ENCODE assay signal across 9 cellular contexts in the genomic region with DNA sequence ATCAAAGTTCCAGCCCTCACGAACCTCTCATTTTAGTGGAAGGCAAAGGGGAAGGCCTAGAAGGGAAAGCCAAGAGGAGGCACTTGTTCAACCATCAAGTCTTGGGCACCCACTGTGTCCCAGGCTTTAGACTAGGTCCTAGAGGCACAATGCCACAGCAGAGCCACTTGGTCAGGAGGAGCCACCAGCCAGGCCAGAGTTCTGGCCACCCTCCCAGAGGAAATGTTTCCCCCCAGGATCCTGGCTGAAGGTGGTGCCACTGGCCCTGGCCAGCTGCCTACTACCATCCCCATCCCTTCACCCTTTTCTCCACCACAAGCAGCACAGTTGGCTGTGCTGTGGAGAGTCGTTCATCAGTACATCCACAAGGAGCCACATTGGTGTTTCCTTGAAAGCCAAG. TPM values are rescaled to one million over a fixed set of nuclear protein-coding genes. Genes with fewer than 3 reads are reported as not detected.
"Had no signal": no experiment of that assay in that cellular context is flagged by ENCODE, and none has a peak within 500 bp of the region (broad histone marks: within the 10 kb centered on the region; RNA-seq: fewer than 3 reads in every experiment).

No MANE protein-coding gene starts in this region.

- ATAC-seq: HepG2, K562 had no signal

- DNase-seq: IMR-90, KBM-7, KG1 had no signal

- H3K27ac ChIP-seq: HL-60 had no signal

- H3K4me3 ChIP-seq: K562 had no signal

RNA-seq across cellular contexts. Expression of a gene that starts 34.3 kb away (rescaled TPM):
- total RNA-seq: HT-29, HT1080 had no signal

RNA-seq across cellular contexts. Expression of a gene that starts 49.7 kb away (rescaled TPM):
- total RNA-seq: K562 had no signal
- polyA plus RNA-seq: IgD-negative memory B cell had no signal
